ENCODE assay signal across 11 cellular contexts in the genomic region with DNA sequence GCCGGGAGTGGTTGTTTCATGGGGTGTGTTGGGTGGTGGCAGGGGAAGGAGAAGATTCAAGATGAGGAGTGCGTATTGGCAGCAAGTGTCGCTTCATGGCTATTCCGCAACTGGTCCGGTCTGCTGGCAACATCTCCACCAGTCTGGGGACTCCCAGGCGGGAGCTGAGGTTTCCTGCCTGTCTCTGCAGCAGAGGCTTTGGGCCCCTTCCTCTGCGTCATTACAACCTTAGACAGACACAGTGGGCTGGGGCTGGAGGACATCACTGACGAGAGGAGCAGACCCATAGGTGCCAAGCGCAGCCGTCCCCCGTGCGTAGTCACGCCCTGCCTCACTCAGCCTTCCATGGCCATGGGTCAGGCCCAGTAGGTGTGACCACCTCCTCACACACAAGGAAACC.
DNase-seq lines count a peak whose midpoint lies in the region; ATAC-seq and TF ChIP-seq lines count a peak whose summit lies in the region.
"Had no signal": no experiment of that assay in that cellular context is flagged by ENCODE, and none has a peak within 500 bp of the region (broad histone marks: within the 10 kb centered on the region; RNA-seq: fewer than 3 reads in every experiment).

No MANE protein-coding gene starts in this region.

- peak; percentile 62 for ATAC-seq in stimulated activated naive CD8-positive, alpha-beta T cell treated with anti-CD3 and anti-CD28 coated beads, Interleukin-15, Interleukin-2, amounts not matched to agents 100 U/mL and 50 U/mL, for 24 hours
- no peak for ATAC-seq in HG02884 (IDR thresholded peaks at IDR 0.05; ENCODE audit: unreplicated experiment)
- ATAC-seq: K562 had no signal

- H3K36me3 ChIP-seq in brain microvascular endothelial cell (replicated peaks) = peaks cover 39% of the 10 kb centered on the region

- no peak overlapping the region for H3K27ac ChIP-seq in brain microvascular endothelial cell

- H3K4me3 ChIP-seq in brain microvascular endothelial cell (ENCODE audit: low read depth, low read length) = no peak overlapping the region
- H3K4me3 ChIP-seq: K562 had no signal

- H3K27me3 ChIP-seq in brain microvascular endothelial cell (replicated peaks) = no peaks in the 10 kb centered on the region

- in situ Hi-C loops in brain microvascular endothelial cell (cut with HindIII; ENCODE audit: low pct_ligation_motif_present, low sequenced_read_pairs) = no loop called here

- DNase-seq in activated CD4-positive, alpha-beta T cell treated with anti-CD3 and anti-CD28 coated beads for 48 hours = peak; percentile 41
- no peak for DNase-seq in activated CD4-positive, alpha-beta T cell treated with anti-CD3 and anti-CD28 coated beads, Interleukin-2, amount 50 U/mL, for 4 hours
- DNase-seq in T-helper 9 cell = peak; percentile 18
- peak; percentile 18 for DNase-seq in effector CD4-positive, alpha-beta T cell
- DNase-seq in stimulated activated naive CD8-positive, alpha-beta T cell treated with anti-CD3 and anti-CD28 coated beads, Interleukin-15, Interleukin-2, amounts not matched to agents 100 U/mL and 50 U/mL, for 24 hours = peak; percentile 66
- no peak for DNase-seq in brain microvascular endothelial cell
- no peak for DNase-seq in GM19238 (ENCODE audit: insufficient read length, low spot score)
- DNase-seq: NCI-H524; stimulated activated CD4-positive, alpha-beta T cell treated with anti-CD3 and anti-CD28 coated beads, Interleukin-2, amount 100 ng/mL, for 48 hours had no signal

- no peak for TF ChIP-seq CTCF in brain microvascular endothelial cell (IDR thresholded peaks at IDR 0.05; ENCODE audit: low read depth, low read length, missing control alignments)

Comparison
In these comparisons a context has a peak if more than half of its experiments do, and no peak if none do; other contexts are left out.
1. DNase-seq: peak in activated CD4-positive, alpha-beta T cell treated with anti-CD3 and anti-CD28 coated beads for 48 hours (single experiment), T-helper 9 cell (single experiment), effector CD4-positive, alpha-beta T cell (single experiment) and stimulated activated naive CD8-positive, alpha-beta T cell treated with anti-CD3 and anti-CD28 coated beads, Interleukin-15, Interleukin-2, amounts not matched to agents 100 U/mL and 50 U/mL, for 24 hours (single experiment); none in activated CD4-positive, alpha-beta T cell treated with anti-CD3 and anti-CD28 coated beads, Interleukin-2, amount 50 U/mL, for 4 hours (0 of 2), brain microvascular endothelial cell (single experiment) and GM19238 (single experiment).